Comparison of ENCODE assay signal across 8 cellular contexts in genomic region chr11:68460741-68461283, GRCh38. TPM values are rescaled to one million over a fixed set of nuclear protein-coding genes. Genes with fewer than 3 reads are reported as not detected.
DNase-seq lines count a peak whose midpoint lies in the region; ATAC-seq, FAIRE-seq and TF ChIP-seq lines count a peak whose summit lies in the region.

TSS of gene PPP6R3 (plus strand) at chr11:68460752. CDS start at chr11:68537665, 76,913 bp downstream.

- intact Hi-C loops in K562 (cut with micrococcal nuclease): no loop called here

- H3K27me3 Mint-ChIP-seq in immature natural killer cell (ENCODE audit: low read depth in 3 of 3): peaks cover 0 to 15% (median 11%) of the 10 kb centered on the region in 3 donors
- H3K27me3 Mint-ChIP-seq in stimulated activated naive B cell treated with anti-CD40 and anti-IgM and Interleukin-4, amounts not matched to agents 10 μg/mL and 1 μg/mL and 100 μg/mL, for 72 hours: no peaks in the 10 kb centered on the region

- H3K4me1 Mint-ChIP-seq in immature natural killer cell: peaks cover 48 to 51% of the 10 kb centered on the region in 2 donors
- H3K4me1 Mint-ChIP-seq in stimulated activated naive B cell treated with anti-CD40 and anti-IgM and Interleukin-4, amounts not matched to agents 10 μg/mL and 1 μg/mL and 100 μg/mL, for 72 hours: peaks cover 23 to 43% of the 10 kb centered on the region in 2 donors

- ATAC-seq in GM19455 (IDR thresholded peaks at IDR 0.05; ENCODE audit: unreplicated experiment): peak; percentile 38
- ATAC-seq in K562: peak; percentile 44
- ATAC-seq in stimulated activated naive B cell treated with anti-CD40 and anti-IgM and Interleukin-4, amounts not matched to agents 10 μg/mL and 1 μg/mL and 100 μg/mL, for 72 hours (replicated peaks): peak; percentile 30 to 34

- TF ChIP-seq CTCF in HL-60 (IDR thresholded peaks at IDR 0.05; ENCODE audit: insufficient read depth, low read length): no peak
- no peak for TF ChIP-seq CTCF in K562 (IDR thresholded peaks at IDR 0.05 in 2 of 3, conservative IDR thresholded peaks at IDR 0.05 in 1 of 3; ENCODE audit: insufficient read depth in 2 of 3, low read depth in 1 of 3, low read length in 3 of 3)

- POLR2A ChIA-PET in K562 (lab: Yijun Ruan, JAX): interaction anchor here (0.7 to 1.5 kb wide), 5 partner anchors 8 to 163 kb away, joined by 3 to 5 read pairs (median 4); no protein-coding TSS in a partner anchor

- peak within 1 kb of the TSS; percentile 93 to 98 (median 95) for H3K27ac Mint-ChIP-seq in immature natural killer cell
- H3K27ac Mint-ChIP-seq in stimulated activated naive B cell treated with anti-CD40 and anti-IgM and Interleukin-4, amounts not matched to agents 10 μg/mL and 1 μg/mL and 100 μg/mL, for 72 hours: peak within 1 kb of the TSS; percentile 99

- H3K4me2 ChIP-seq in BLaER1: peak within 1 kb of the TSS; percentile 98
- H3K4me2 ChIP-seq in K562 (ENCODE audit: insufficient read depth, low read length): peak within 1 kb of the TSS; percentile 92

- TF ChIP-seq RAD21 in K562 (CRISPR knock-in tag; conservative IDR thresholded peaks at IDR 0.05 in 1 of 2, IDR thresholded peaks at IDR 0.05 in 1 of 2): no peak

- H3K9ac ChIP-seq in BLaER1 (peak within 1 kb of the TSS; percentile 98), K562 (ENCODE audit: insufficient read depth in 1 of 2, low read depth in 2 of 2, low read length in 2 of 2) (peak within 1 kb of the TSS; percentile 77 to 98)

- H3K79me2 ChIP-seq in K562 (ENCODE audit: control insufficient read depth, insufficient read depth, low read length): peaks cover 52% of the 10 kb centered on the region

- H3K4me3 ChIP-seq in BLaER1 (peak within 1 kb of the TSS; percentile 99), HL-60 (replicated peaks; ENCODE audit: insufficient read depth, low read length) (peak within 1 kb of the TSS; percentile 68), K562 (peak within 1 kb of the TSS; percentile 62)

- DNase-seq in HL-60 (ENCODE audit: low read depth in 1 of 2, low spot score in 1 of 2) (no peak), K562 (ENCODE audit: extremely low read depth in 1 of 4, low spot score in 3 of 4) (no peak), immature natural killer cell (no peak), NCI-H187 (lab: John Stamatoyannopoulos, UW) (no peak), T1000 (lab: John Stamatoyannopoulos, UW) (no peak)
- DNase-seq in stimulated activated naive B cell treated with anti-CD40 and anti-IgM and Interleukin-4, amounts not matched to agents 10 μg/mL and 1 μg/mL and 100 μg/mL, for 72 hours: no peak

- H3K27ac ChIP-seq in BLaER1: peak within 1 kb of the TSS; percentile 97
- H3K27ac ChIP-seq in HL-60 (replicated peaks): peak within 1 kb of the TSS; percentile 94
- H3K27ac ChIP-seq in K562 (ENCODE audit: extremely low read depth, low read depth, low read length): peak within 1 kb of the TSS; percentile 86

- H3K4me3 Mint-ChIP-seq in immature natural killer cell: peak within 1 kb of the TSS; percentile 91 to 98 (median 92)
- H3K4me3 Mint-ChIP-seq in stimulated activated naive B cell treated with anti-CD40 and anti-IgM and Interleukin-4, amounts not matched to agents 10 μg/mL and 1 μg/mL and 100 μg/mL, for 72 hours: peak within 1 kb of the TSS; percentile 91 to 94

- H4K20me1 ChIP-seq in BLaER1 (peaks cover 52% of the 10 kb centered on the region), K562 (replicated peaks; ENCODE audit: control insufficient read depth, insufficient read depth, low read length) (peaks cover 42% of the 10 kb centered on the region)

- H3K36me3 ChIP-seq in BLaER1 (peaks cover 9% of the 10 kb centered on the region; the same call in 1 of the 2 replicates), K562 (ENCODE audit: control insufficient read depth, insufficient read depth, low read length) (peaks cover 19% of the 10 kb centered on the region; the same call in 2 of the 3 replicates)

- H3K9me3 ChIP-seq in BLaER1: no peaks in the 10 kb centered on the region
- no peaks in the 10 kb centered on the region for H3K9me3 ChIP-seq in K562 (replicated peaks; ENCODE audit: control insufficient read depth, insufficient read depth, low read depth, low read length)

- no peaks in the 10 kb centered on the region for H3K36me3 Mint-ChIP-seq in immature natural killer cell
- H3K36me3 Mint-ChIP-seq in stimulated activated naive B cell treated with anti-CD40 and anti-IgM and Interleukin-4, amounts not matched to agents 10 μg/mL and 1 μg/mL and 100 μg/mL, for 72 hours: peaks cover 8 to 15% of the 10 kb centered on the region in 2 donors

- peak; percentile 75 for TF ChIP-seq POLR2A in K562 (conservative IDR thresholded peaks at IDR 0.05)

- CTCF ChIA-PET in K562 (lab: Yijun Ruan, JAX; ENCODE audit: low intra/inter-chr PET ratio): no interaction called here

- WGBS in K562 (ENCODE audit: insufficient coverage, low coverage, missing lambda C conversion rate): under 1% methylated on average over 44 of the region's 81 CpGs

- no peaks in the 10 kb centered on the region for H3K9me3 Mint-ChIP-seq in immature natural killer cell
- no peaks in the 10 kb centered on the region for H3K9me3 Mint-ChIP-seq in stimulated activated naive B cell treated with anti-CD40 and anti-IgM and Interleukin-4, amounts not matched to agents 10 μg/mL and 1 μg/mL and 100 μg/mL, for 72 hours

- peak within 1 kb of the TSS; percentile 96 for H2AFZ ChIP-seq in K562 (ENCODE audit: low read depth, low read length)

- TF ChIP-seq EP300 in K562 (IDR thresholded peaks at IDR 0.05; ENCODE audit: low read length): no peak

- H3K27me3 ChIP-seq in BLaER1: no peaks in the 10 kb centered on the region
- no peaks in the 10 kb centered on the region for H3K27me3 ChIP-seq in HL-60 (ENCODE audit: insufficient read depth, poor library complexity, severe bottlenecking)
- H3K27me3 ChIP-seq in K562 (ENCODE audit: control insufficient read depth in 2 of 2, insufficient read depth in 2 of 2, low read length in 2 of 2): no peaks in the 10 kb centered on the region

- BruUV-seq in K562 (replicated peaks; lab: Mats Ljungman, UMichigan): no TSS peak

- in situ Hi-C loops in K562 (cut with MboI): no loop called here

- peaks cover 50% of the 10 kb centered on the region for H3K4me1 ChIP-seq in BLaER1
- peaks cover 6 to 19% of the 10 kb centered on the region in 2 experiments; a peak in 4 of 5 replicates for H3K4me1 ChIP-seq in K562 (replicated peaks in 1 of 2; ENCODE audit: control insufficient read depth in 2 of 2, insufficient read depth in 2 of 2, low read length in 2 of 2)

- no peaks in the 10 kb centered on the region for H3K9me1 ChIP-seq in K562 (ENCODE audit: control insufficient read depth, insufficient read depth, low read length)

- FAIRE-seq in K562 (lab: Jason Lieb, UNC): no peak

TF ChIP-seq in K562, 482 proteins besides CTCF, POLR2A, EP300 and RAD21 (continues in another document):
- TF ChIP-seq NCOR1 (IDR thresholded peaks at IDR 0.05): no peak
- TF ChIP-seq DNMT1 (IDR thresholded peaks at IDR 0.05): no peak
- no peak for TF ChIP-seq ZNF347 (CRISPR knock-in tag; IDR thresholded peaks at IDR 0.05; ENCODE audit: low read depth)
- peak; percentile 47 to 57; a peak in 1 of 4 replicates for TF ChIP-seq NONO (IDR thresholded peaks at IDR 0.05; ENCODE audit: low read depth in 2 of 2, low read length in 1 of 2)
- peak; percentile 40; the same call in 1 of the 2 replicates for TF ChIP-seq ILF3 (IDR thresholded peaks at IDR 0.05; ENCODE audit: borderline replicate concordance)
- TF ChIP-seq HMGXB4 (CRISPR knock-in tag; IDR thresholded peaks at IDR 0.05): peak; percentile 91; the same call in 1 of the 2 replicates
- no peak for TF ChIP-seq ESRRA (IDR thresholded peaks at IDR 0.05; ENCODE audit: borderline replicate concordance, low read depth)
- 0 out of 2 replicates have a peak, but pooled peaks have one; percentile 24 for TF ChIP-seq E2F1 (CRISPR knock-in tag; IDR thresholded peaks at IDR 0.05)

RNA-seq across cellular contexts. Expression of gene PPP6R3, which starts in this region (rescaled TPM):
- 136 and 375 TPM in 2 replicates for total RNA-seq in K562 (2011; cell fraction: chromatin; rRNA removed; ENCODE audit: low replicate concordance)
- total RNA-seq in K562 (2011; cell fraction: nucleolus; rRNA removed): 57.0 and 86.1 TPM in 2 replicates
- 132 and 147 TPM in 2 replicates for total RNA-seq in K562 (2011; cell fraction: nucleoplasm; rRNA removed)
- 96.1 and 103 TPM in 2 replicates for total RNA-seq in K562 (2014; rRNA removed)
- total RNA-seq in K562 (2014; rRNA removed; fragmentation: Illumina TruSeq; extraction: Trizol): 110 and 132 TPM in 2 replicates
- 111 and 117 TPM in 2 replicates for total RNA-seq in K562 (2015; rRNA removed; fragmentation: Illumina TruSeq; extraction: Trizol)
- 90.3 and 91.2 TPM in 2 replicates for total RNA-seq in K562 (2021)
- 58.4 and 75.6 TPM in 2 replicates for polyA plus RNA-seq in K562 (2011; rRNA removed)
- 25.4 and 35.3 TPM in 2 replicates for polyA plus RNA-seq in K562 (2011; cell fraction: cytosol; rRNA removed)
- polyA plus RNA-seq in K562 (2011; cell fraction: nucleus; rRNA removed): 95.8 and 111 TPM in 2 replicates
- polyA plus RNA-seq in K562 (2012): 45.4 and 55.1 TPM in 2 replicates
- 69.1 and 80.6 TPM in 2 replicates for polyA plus RNA-seq in K562 (2014; fragmentation: Illumina TruSeq; extraction: Trizol)
- polyA plus RNA-seq in K562 (2014; fragmentation: Nextera tagmentation; extraction: Ambion mirVana): 10 to 100 TPM; 20.3 to 32.5 TPM
- polyA plus RNA-seq in K562 (2014; rRNA removed): 46.7 and 48.4 TPM in 2 replicates
- polyA minus RNA-seq in K562 (2011; rRNA and poly(A)+ RNA removed): 179 and 197 TPM in 2 replicates
- 67.2 and 87.0 TPM in 2 replicates for polyA minus RNA-seq in K562 (2011; cell fraction: cytosol; rRNA and poly(A)+ RNA removed)
- 114 and 187 TPM in 2 replicates for polyA minus RNA-seq in K562 (2011; cell fraction: nucleus; rRNA and poly(A)+ RNA removed)
- 10 to 100 TPM; 18.2 to 48.4 (median 29.8) TPM for polyA plus RNA-seq in immature natural killer cell
